ENCODE assay signal across 18 cellular contexts in genomic region chr4:79662651-79663050, GRCh38.
DNase-seq lines count a peak whose midpoint lies in the region; ATAC-seq and TF ChIP-seq lines count a peak whose summit lies in the region.
"Had no signal": no experiment of that assay in that cellular context is flagged by ENCODE, and none has a peak within 500 bp of the region (broad histone marks: within the 10 kb centered on the region; RNA-seq: fewer than 3 reads in every experiment).

No MANE protein-coding gene starts in this region.

- no peak for TF ChIP-seq POLR2A in stomach (IDR thresholded peaks at IDR 0.05)

- peak overlapping the region; percentile 45; the same call in 1 of the 2 replicates for H2AFZ ChIP-seq in GM23338

- no peak overlapping the region for H3K4me2 ChIP-seq in GM23338
- H3K4me2 ChIP-seq: BLaER1 had no signal

- no peaks in the 10 kb centered on the region for H3F3A ChIP-seq in GM23338 (replicated peaks; ENCODE audit: low read depth)

- ATAC-seq in GM23338 (no peak), memory B cell (ENCODE audit: low read depth) (peak; percentile 26)
- ATAC-seq in stimulated activated memory B cell treated with anti-CD40 and anti-IgM and Interleukin-4, amounts not matched to agents 10 μg/mL and 1 μg/mL and 100 μg/mL, for 72 hours, result peak; percentile 59
- ATAC-seq: HepG2 had no signal

- DNase-seq in GM23338 (ENCODE audit: low spot score) (no peak), SW480 (ENCODE audit: low spot score) (peak; percentile 20), memory B cell (ENCODE audit: low spot score in 2 of 2) (no peak), NCI-H1092 (lab: John Stamatoyannopoulos, UW) (no peak), KG1 (lab: John Stamatoyannopoulos, UW) (no peak), stomach (no peak)
- DNase-seq: 8988T; CD4-positive, alpha-beta memory T cell; DMS153; DMS79; GF-D8 had no signal

- 90 to 96% (median 93%) methylated on average over 3 of the region's 3 CpGs for WGBS in stomach, 5 donors

- H3K27ac Mint-ChIP-seq in GM23338 (no peak overlapping the region), memory B cell (no peak overlapping the region)
- H3K27ac Mint-ChIP-seq in stimulated activated memory B cell treated with anti-CD40 and anti-IgM and Interleukin-4, amounts not matched to agents 10 μg/mL and 1 μg/mL and 100 μg/mL, for 72 hours, result no peak overlapping the region
- H3K27ac Mint-ChIP-seq: CD14-positive monocyte; CD4-positive, alpha-beta memory T cell; IgD-negative memory B cell had no signal

- peaks cover 2% of the 10 kb centered on the region for H3K27me3 Mint-ChIP-seq in GM23338 (ENCODE audit: insufficient read depth, low read depth, poor library complexity)
- H3K27me3 Mint-ChIP-seq in memory B cell, result no peaks in the 10 kb centered on the region
- H3K27me3 Mint-ChIP-seq in stimulated activated memory B cell treated with anti-CD40 and anti-IgM and Interleukin-4, amounts not matched to agents 10 μg/mL and 1 μg/mL and 100 μg/mL, for 72 hours, result no peaks in the 10 kb centered on the region

- H3K36me3 Mint-ChIP-seq in GM23338 (ENCODE audit: low read depth) (peaks cover 32% of the 10 kb centered on the region), memory B cell (peaks cover 5% of the 10 kb centered on the region)
- H3K36me3 Mint-ChIP-seq in stimulated activated memory B cell treated with anti-CD40 and anti-IgM and Interleukin-4, amounts not matched to agents 10 μg/mL and 1 μg/mL and 100 μg/mL, for 72 hours, result no peaks in the 10 kb centered on the region
- H3K36me3 Mint-ChIP-seq: CD14-positive monocyte; CD4-positive, alpha-beta memory T cell had no signal

- no peaks in the 10 kb centered on the region; the same call in 1 of the 2 replicates for H3K9me2 ChIP-seq in GM23338 (ENCODE audit: insufficient read depth)

- H3K4me3 ChIP-seq in GM23338 (no peak overlapping the region), stomach (no peak overlapping the region)
- H3K4me3 ChIP-seq: BLaER1, HAP-1 had no signal

- no peak overlapping the region for H3K4me3 Mint-ChIP-seq in GM23338
- H3K4me3 Mint-ChIP-seq in memory B cell, result no peak overlapping the region
- H3K4me3 Mint-ChIP-seq in stimulated activated memory B cell treated with anti-CD40 and anti-IgM and Interleukin-4, amounts not matched to agents 10 μg/mL and 1 μg/mL and 100 μg/mL, for 72 hours, result no peak overlapping the region
- H3K4me3 Mint-ChIP-seq: CD14-positive monocyte; CD4-positive, alpha-beta memory T cell had no signal

- H3K9me3 ChIP-seq in stomach, result peaks cover 0 to 10% (median 5%) of the 10 kb centered on the region in 4 donors
- H3K9me3 ChIP-seq: HAP-1 had no signal

- H3K4me1 Mint-ChIP-seq in GM23338 (no peaks in the 10 kb centered on the region), memory B cell (peaks cover 16% of the 10 kb centered on the region)
- peaks cover 8% of the 10 kb centered on the region for H3K4me1 Mint-ChIP-seq in stimulated activated memory B cell treated with anti-CD40 and anti-IgM and Interleukin-4, amounts not matched to agents 10 μg/mL and 1 μg/mL and 100 μg/mL, for 72 hours
- H3K4me1 Mint-ChIP-seq: CD14-positive monocyte had no signal

- TF ChIP-seq EP300 in stomach (IDR thresholded peaks at IDR 0.05), result no peak

- no peaks in the 10 kb centered on the region for H4K20me1 ChIP-seq in GM23338 (replicated peaks; ENCODE audit: insufficient read depth)
- H4K20me1 ChIP-seq: BLaER1 had no signal

- H3K27me3 ChIP-seq in GM23338 (ENCODE audit: insufficient read depth) (no peaks in the 10 kb centered on the region), stomach (no peaks in the 10 kb centered on the region)
- H3K27me3 ChIP-seq: BLaER1 had no signal

- peaks cover 32% of the 10 kb centered on the region for H3K9me3 Mint-ChIP-seq in GM23338
- H3K9me3 Mint-ChIP-seq in memory B cell, result peaks cover 14% of the 10 kb centered on the region
- H3K9me3 Mint-ChIP-seq in stimulated activated memory B cell treated with anti-CD40 and anti-IgM and Interleukin-4, amounts not matched to agents 10 μg/mL and 1 μg/mL and 100 μg/mL, for 72 hours, result peaks cover 5% of the 10 kb centered on the region

- no peaks in the 10 kb centered on the region for H3K79me2 ChIP-seq in GM23338 (replicated peaks; ENCODE audit: insufficient read depth)

- H3K36me3 ChIP-seq in GM23338 (ENCODE audit: insufficient read depth) (peaks cover 17% of the 10 kb centered on the region; the same call in 1 of the 2 replicates), stomach (no peaks in the 10 kb centered on the region)
- H3K36me3 ChIP-seq: BLaER1, HAP-1 had no signal

- intact Hi-C loops in stomach (cut with DNase I; ENCODE audit: low total_unique reads), result no loop called here

- TF ChIP-seq CTCF in GM23338 (conservative IDR thresholded peaks at IDR 0.05; ENCODE audit: low read depth in 2 of 2) (no peak), stomach (IDR thresholded peaks at IDR 0.05) (no peak)

- no peak overlapping the region for H3K27ac ChIP-seq in GM23338 (ENCODE audit: low read depth)
- no peak overlapping the region for H3K27ac ChIP-seq in stomach
- H3K27ac ChIP-seq: BLaER1, HL-60 had no signal

- H3K4me1 ChIP-seq in GM23338 (ENCODE audit: insufficient read depth) (no peaks in the 10 kb centered on the region), stomach (no peaks in the 10 kb centered on the region)
- H3K4me1 ChIP-seq: BLaER1, HAP-1 had no signal

TF ChIP-seq in GM23338, 12 proteins besides CTCF, POLR2A, EP300 and RAD21 (continues in another document):
- TF ChIP-seq JUNB (IDR thresholded peaks at IDR 0.05; ENCODE audit: unreplicated experiment) (no peak), ZNF331 (CRISPR knock-in tag; IDR thresholded peaks at IDR 0.05; ENCODE audit: low read depth) (no peak), STAT1 (IDR thresholded peaks at IDR 0.05; ENCODE audit: unreplicated experiment) (no peak), ZNF114 (CRISPR knock-in tag; IDR thresholded peaks at IDR 0.05) (no peak)
- TF ChIP-seq, protein P1, sequence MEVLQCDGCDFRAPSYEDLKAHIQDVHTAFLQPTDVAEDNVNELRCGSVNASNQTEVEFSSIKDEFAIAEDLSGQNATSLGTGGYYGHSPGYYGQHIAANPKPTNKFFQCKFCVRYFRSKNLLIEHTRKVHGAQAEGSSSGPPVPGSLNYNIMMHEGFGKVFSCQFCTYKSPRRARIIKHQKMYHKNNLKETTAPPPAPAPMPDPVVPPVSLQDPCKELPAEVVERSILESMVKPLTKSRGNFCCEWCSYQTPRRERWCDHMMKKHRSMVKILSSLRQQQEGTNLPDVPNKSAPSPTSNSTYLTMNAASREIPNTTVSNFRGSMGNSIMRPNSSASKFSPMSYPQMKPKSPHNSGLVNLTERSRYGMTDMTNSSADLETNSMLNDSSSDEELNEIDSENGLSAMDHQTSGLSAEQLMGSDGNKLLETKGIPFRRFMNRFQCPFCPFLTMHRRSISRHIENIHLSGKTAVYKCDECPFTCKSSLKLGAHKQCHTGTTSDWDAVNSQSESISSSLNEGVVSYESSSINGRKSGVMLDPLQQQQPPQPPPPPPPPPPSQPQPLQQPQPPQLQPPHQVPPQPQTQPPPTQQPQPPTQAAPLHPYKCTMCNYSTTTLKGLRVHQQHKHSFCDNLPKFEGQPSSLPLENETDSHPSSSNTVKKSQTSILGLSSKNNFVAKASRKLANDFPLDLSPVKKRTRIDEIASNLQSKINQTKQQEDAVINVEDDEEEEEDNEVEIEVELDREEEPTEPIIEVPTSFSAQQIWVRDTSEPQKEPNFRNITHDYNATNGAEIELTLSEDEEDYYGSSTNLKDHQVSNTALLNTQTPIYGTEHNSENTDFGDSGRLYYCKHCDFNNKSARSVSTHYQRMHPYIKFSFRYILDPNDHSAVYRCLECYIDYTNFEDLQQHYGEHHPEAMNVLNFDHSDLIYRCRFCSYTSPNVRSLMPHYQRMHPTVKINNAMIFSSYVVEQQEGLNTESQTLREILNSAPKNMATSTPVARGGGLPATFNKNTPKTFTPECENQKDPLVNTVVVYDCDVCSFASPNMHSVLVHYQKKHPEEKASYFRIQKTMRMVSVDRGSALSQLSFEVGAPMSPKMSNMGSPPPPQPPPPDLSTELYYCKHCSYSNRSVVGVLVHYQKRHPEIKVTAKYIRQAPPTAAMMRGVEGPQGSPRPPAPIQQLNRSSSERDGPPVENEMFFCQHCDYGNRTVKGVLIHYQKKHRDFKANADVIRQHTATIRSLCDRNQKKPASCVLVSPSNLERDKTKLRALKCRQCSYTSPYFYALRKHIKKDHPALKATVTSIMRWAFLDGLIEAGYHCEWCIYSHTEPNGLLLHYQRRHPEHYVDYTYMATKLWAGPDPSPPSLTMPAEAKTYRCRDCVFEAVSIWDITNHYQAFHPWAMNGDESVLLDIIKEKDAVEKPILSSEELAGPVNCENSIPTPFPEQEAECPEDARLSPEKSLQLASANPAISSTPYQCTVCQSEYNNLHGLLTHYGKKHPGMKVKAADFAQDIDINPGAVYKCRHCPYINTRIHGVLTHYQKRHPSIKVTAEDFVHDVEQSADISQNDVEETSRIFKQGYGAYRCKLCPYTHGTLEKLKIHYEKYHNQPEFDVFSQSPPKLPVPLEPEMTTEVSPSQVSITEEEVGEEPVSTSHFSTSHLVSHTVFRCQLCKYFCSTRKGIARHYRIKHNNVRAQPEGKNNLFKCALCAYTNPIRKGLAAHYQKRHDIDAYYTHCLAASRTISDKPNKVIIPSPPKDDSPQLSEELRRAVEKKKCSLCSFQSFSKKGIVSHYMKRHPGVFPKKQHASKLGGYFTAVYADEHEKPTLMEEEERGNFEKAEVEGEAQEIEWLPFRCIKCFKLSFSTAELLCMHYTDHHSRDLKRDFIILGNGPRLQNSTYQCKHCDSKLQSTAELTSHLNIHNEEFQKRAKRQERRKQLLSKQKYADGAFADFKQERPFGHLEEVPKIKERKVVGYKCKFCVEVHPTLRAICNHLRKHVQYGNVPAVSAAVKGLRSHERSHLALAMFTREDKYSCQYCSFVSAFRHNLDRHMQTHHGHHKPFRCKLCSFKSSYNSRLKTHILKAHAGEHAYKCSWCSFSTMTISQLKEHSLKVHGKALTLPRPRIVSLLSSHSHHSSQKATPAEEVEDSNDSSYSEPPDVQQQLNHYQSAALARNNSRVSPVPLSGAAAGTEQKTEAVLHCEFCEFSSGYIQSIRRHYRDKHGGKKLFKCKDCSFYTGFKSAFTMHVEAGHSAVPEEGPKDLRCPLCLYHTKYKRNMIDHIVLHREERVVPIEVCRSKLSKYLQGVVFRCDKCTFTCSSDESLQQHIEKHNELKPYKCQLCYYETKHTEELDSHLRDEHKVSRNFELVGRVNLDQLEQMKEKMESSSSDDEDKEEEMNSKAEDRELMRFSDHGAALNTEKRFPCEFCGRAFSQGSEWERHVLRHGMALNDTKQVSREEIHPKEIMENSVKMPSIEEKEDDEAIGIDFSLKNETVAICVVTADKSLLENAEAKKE (CRISPR knock-in tag; IDR thresholded peaks at IDR 0.05), result no peak
- TF ChIP-seq, protein P2, sequence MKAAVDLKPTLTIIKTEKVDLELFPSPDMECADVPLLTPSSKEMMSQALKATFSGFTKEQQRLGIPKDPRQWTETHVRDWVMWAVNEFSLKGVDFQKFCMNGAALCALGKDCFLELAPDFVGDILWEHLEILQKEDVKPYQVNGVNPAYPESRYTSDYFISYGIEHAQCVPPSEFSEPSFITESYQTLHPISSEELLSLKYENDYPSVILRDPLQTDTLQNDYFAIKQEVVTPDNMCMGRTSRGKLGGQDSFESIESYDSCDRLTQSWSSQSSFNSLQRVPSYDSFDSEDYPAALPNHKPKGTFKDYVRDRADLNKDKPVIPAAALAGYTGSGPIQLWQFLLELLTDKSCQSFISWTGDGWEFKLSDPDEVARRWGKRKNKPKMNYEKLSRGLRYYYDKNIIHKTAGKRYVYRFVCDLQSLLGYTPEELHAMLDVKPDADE (IDR thresholded peaks at IDR 0.05), result no peak
